Comparison of ENCODE assay signal across 1 cellular context in genomic region chr10:33337335-33337854, GRCh38.
A peak's percentile ranks its signal among the peaks of the same experiment; 100 is the strongest.
TF ChIP-seq lines count a peak whose summit lies in the region.

No MANE protein-coding gene starts in this region.

TF ChIP-seq in HEK293, 187 proteins besides CTCF, POLR2A, EP300 and RAD21 (continued from another document):
- TF ChIP-seq, protein P1, sequence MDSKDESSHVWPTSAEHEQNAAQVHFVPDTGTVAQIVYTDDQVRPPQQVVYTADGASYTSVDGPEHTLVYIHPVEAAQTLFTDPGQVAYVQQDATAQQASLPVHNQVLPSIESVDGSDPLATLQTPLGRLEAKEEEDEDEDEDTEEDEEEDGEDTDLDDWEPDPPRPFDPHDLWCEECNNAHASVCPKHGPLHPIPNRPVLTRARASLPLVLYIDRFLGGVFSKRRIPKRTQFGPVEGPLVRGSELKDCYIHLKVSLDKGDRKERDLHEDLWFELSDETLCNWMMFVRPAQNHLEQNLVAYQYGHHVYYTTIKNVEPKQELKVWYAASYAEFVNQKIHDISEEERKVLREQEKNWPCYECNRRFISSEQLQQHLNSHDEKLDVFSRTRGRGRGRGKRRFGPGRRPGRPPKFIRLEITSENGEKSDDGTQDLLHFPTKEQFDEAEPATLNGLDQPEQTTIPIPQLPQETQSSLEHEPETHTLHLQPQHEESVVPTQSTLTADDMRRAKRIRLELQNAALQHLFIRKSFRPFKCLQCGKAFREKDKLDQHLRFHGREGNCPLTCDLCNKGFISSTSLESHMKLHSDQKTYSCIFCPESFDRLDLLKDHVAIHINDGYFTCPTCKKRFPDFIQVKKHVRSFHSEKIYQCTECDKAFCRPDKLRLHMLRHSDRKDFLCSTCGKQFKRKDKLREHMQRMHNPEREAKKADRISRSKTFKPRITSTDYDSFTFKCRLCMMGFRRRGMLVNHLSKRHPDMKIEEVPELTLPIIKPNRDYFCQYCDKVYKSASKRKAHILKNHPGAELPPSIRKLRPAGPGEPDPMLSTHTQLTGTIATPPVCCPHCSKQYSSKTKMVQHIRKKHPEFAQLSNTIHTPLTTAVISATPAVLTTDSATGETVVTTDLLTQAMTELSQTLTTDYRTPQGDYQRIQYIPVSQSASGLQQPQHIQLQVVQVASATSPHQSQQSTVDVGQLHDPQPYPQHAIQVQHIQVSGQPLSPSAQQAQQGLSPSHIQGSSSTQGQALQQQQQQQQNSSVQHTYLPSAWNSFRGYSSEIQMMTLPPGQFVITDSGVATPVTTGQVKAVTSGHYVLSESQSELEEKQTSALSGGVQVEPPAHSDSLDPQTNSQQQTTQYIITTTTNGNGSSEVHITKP (tag by site-specific recombination; IDR thresholded peaks at IDR 0.05), result peak; percentile 99
- TF ChIP-seq, protein P2, sequence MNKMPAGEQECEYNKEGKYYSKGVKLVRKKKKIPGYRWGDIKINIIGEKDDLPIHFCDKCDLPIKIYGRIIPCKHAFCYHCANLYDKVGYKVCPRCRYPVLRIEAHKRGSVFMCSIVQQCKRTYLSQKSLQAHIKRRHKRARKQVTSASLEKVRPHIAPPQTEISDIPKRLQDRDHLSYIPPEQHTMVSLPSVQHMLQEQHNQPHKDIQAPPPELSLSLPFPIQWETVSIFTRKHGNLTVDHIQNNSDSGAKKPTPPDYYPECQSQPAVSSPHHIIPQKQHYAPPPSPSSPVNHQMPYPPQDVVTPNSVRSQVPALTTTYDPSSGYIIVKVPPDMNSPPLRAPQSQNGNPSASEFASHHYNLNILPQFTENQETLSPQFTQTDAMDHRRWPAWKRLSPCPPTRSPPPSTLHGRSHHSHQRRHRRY (tag by site-specific recombination; IDR thresholded peaks at IDR 0.05), result no peak
- TF ChIP-seq ZNF449 (tag by site-specific recombination; IDR thresholded peaks at IDR 0.05) (peak; percentile 58; the same call in 1 of the 2 replicates), ZNF335 (tag by site-specific recombination; conservative IDR thresholded peaks at IDR 0.05) (peak; percentile 54)
